31 cellular contexts compared by ENCODE assay signal in genomic region chrX:10245901-10246696, GRCh38.
"Had no signal": no experiment of that assay in that cellular context is flagged by ENCODE, and none has a peak within 500 bp of the region (broad histone marks: within the 10 kb centered on the region; RNA-seq: fewer than 3 reads in every experiment).

No MANE protein-coding gene starts in this region.

- H3K4me3 ChIP-seq: body of pancreas, breast epithelium, cardiac muscle cell, colonic mucosa, esophagus squamous epithelium, gastroesophageal sphincter, heart right ventricle had no signal

- H3K27me3 Mint-ChIP-seq: activated CD4-positive, alpha-beta memory T cell treated with anti-CD3 and anti-CD28 coated beads for 36 hours; activated CD4-positive, alpha-beta T cell treated with anti-CD3 and anti-CD28 coated beads for 36 hours; activated CD4-positive, alpha-beta T cell treated with anti-CD3 and anti-CD28 coated beads, Interleukin-2, amount 10 ng/mL, durations not matched to agents 24 days and 14 days; activated CD8-positive, alpha-beta memory T cell treated with anti-CD3 and anti-CD28 coated beads, Interleukin-2, amount 10 ng/mL, durations not matched to agents 7 days and 5 days; activated naive CD4-positive, alpha-beta T cell treated with anti-CD3 and anti-CD28 coated beads, Interleukin-2, amount 50 U/mL, for 24 hours; activated naive CD8-positive, alpha-beta T cell treated with anti-CD3 and anti-CD28 coated beads for 36 hours had no signal

- H3K36me3 ChIP-seq: breast epithelium, cardiac muscle cell, colonic mucosa, esophagus squamous epithelium, gastroesophageal sphincter, heart right ventricle had no signal

- H3K36me3 Mint-ChIP-seq: activated CD4-positive, alpha-beta memory T cell treated with anti-CD3 and anti-CD28 coated beads for 36 hours; activated CD8-positive, alpha-beta memory T cell treated with anti-CD3 and anti-CD28 coated beads, Interleukin-2, amount 10 ng/mL, durations not matched to agents 7 days and 5 days; activated naive CD4-positive, alpha-beta T cell treated with anti-CD3 and anti-CD28 coated beads, Interleukin-2, amount 50 U/mL, for 24 hours had no signal

- H3K4me1 ChIP-seq: body of pancreas, breast epithelium, colonic mucosa, esophagus squamous epithelium, gastroesophageal sphincter, heart right ventricle had no signal

- H3K27me3 ChIP-seq: body of pancreas, cardiac muscle cell, colonic mucosa, esophagus squamous epithelium, gastroesophageal sphincter, heart right ventricle had no signal

- H3K27ac ChIP-seq: body of pancreas, breast epithelium, cardiac muscle cell, colonic mucosa, epithelial cell of prostate, esophagus squamous epithelium, gastroesophageal sphincter, heart right ventricle had no signal

- ATAC-seq: activated CD4-positive, alpha-beta T cell treated with anti-CD3 and anti-CD28 coated beads for 36 hours; activated CD8-positive, alpha-beta memory T cell treated with anti-CD3 and anti-CD28 coated beads, Interleukin-2, amount 10 ng/mL, durations not matched to agents 7 days and 5 days; activated CD8-positive, alpha-beta T cell treated with anti-CD3 and anti-CD28 coated beads, Interleukin-2, amount 10 ng/mL, durations not matched to agents 7 days and 5 days; body of pancreas; gastroesophageal sphincter had no signal

- H3K27ac Mint-ChIP-seq: activated CD4-positive, alpha-beta memory T cell treated with anti-CD3 and anti-CD28 coated beads for 36 hours; activated CD4-positive, alpha-beta T cell treated with anti-CD3 and anti-CD28 coated beads for 36 hours; activated CD4-positive, alpha-beta T cell treated with anti-CD3 and anti-CD28 coated beads, Interleukin-2, amount 10 ng/mL, durations not matched to agents 24 days and 14 days; activated CD8-positive, alpha-beta memory T cell treated with anti-CD3 and anti-CD28 coated beads, Interleukin-2, amount 10 ng/mL, durations not matched to agents 7 days and 5 days; activated CD8-positive, alpha-beta T cell treated with anti-CD3 and anti-CD28 coated beads, Interleukin-2, amount 10 ng/mL, durations not matched to agents 7 days and 5 days; activated naive CD4-positive, alpha-beta T cell treated with anti-CD3 and anti-CD28 coated beads for 36 hours; activated naive CD4-positive, alpha-beta T cell treated with anti-CD3 and anti-CD28 coated beads, Interleukin-2, amount 50 U/mL, for 24 hours; activated naive CD8-positive, alpha-beta T cell treated with anti-CD3 and anti-CD28 coated beads for 36 hours; activated T-helper 1 cell treated with anti-CD3 and anti-CD28 coated beads, Interleukin-12 subunit alpha, Interleukin-12 subunit beta, Interleukin-2, Interleukin-4 antibody, amounts not matched to agents 30 ng/mL and 10 ng/mL and 1 ng/mL, durations not matched to agents 14 hours and 24 hours and 36 hours; activated T-helper 2 cell treated with anti-CD3 and anti-CD28 coated beads, Interferon-gamma antibody, Interleukin-2, Interleukin-4, amounts not matched to agents 10 μg/mL and 5 μg/mL and 100 μg/mL, durations not matched to agents 14 hours and 24 hours and 36 hours had no signal

- H3K4me3 Mint-ChIP-seq: activated CD4-positive, alpha-beta memory T cell treated with anti-CD3 and anti-CD28 coated beads for 36 hours; activated CD4-positive, alpha-beta T cell treated with anti-CD3 and anti-CD28 coated beads for 36 hours; activated CD4-positive, alpha-beta T cell treated with anti-CD3 and anti-CD28 coated beads, Interleukin-2, amount 10 ng/mL, durations not matched to agents 24 days and 14 days; activated CD8-positive, alpha-beta memory T cell treated with anti-CD3 and anti-CD28 coated beads, Interleukin-2, amount 10 ng/mL, durations not matched to agents 7 days and 5 days; activated CD8-positive, alpha-beta T cell treated with anti-CD3 and anti-CD28 coated beads, Interleukin-2, amount 10 ng/mL, durations not matched to agents 7 days and 5 days; activated naive CD4-positive, alpha-beta T cell treated with anti-CD3 and anti-CD28 coated beads for 36 hours; activated naive CD4-positive, alpha-beta T cell treated with anti-CD3 and anti-CD28 coated beads, Interleukin-2, amount 50 U/mL, for 24 hours; activated naive CD8-positive, alpha-beta T cell treated with anti-CD3 and anti-CD28 coated beads for 36 hours; activated T-helper 1 cell treated with anti-CD3 and anti-CD28 coated beads, Interleukin-12 subunit alpha, Interleukin-12 subunit beta, Interleukin-2, Interleukin-4 antibody, amounts not matched to agents 30 ng/mL and 10 ng/mL and 1 ng/mL, durations not matched to agents 14 hours and 24 hours and 36 hours had no signal

- DNase-seq: activated CD4-positive, alpha-beta memory T cell treated with anti-CD3 and anti-CD28 coated beads for 36 hours; activated CD4-positive, alpha-beta T cell treated with anti-CD3 and anti-CD28 coated beads for 36 hours; activated CD4-positive, alpha-beta T cell treated with anti-CD3 and anti-CD28 coated beads, Interleukin-2, amount 10 ng/mL, durations not matched to agents 24 days and 14 days; activated CD4-positive, CD25-positive, alpha-beta regulatory T cell; activated CD4-positive, CD25-positive, alpha-beta regulatory T cell treated with anti-CD3 and anti-CD28 coated beads, Interleukin-2, amount 50 U/mL, for 72 hours; activated CD8-positive, alpha-beta memory T cell treated with anti-CD3 and anti-CD28 coated beads, Interleukin-2, amount 10 ng/mL, durations not matched to agents 7 days and 5 days; activated CD8-positive, alpha-beta memory T cell treated with anti-CD3 and anti-CD28 coated beads, Interleukin-2, amount 50 U/mL, for 4 hours; activated CD8-positive, alpha-beta T cell treated with anti-CD3 and anti-CD28 coated beads, Interleukin-2, amount 10 ng/mL, durations not matched to agents 7 days and 5 days; activated effector memory CD4-positive, alpha-beta T cell treated with anti-CD3 and anti-CD28 coated beads, Interleukin-2, amount 50 U/mL, for 16 hours; activated naive CD4-positive, alpha-beta T cell treated with anti-CD3 and anti-CD28 coated beads for 36 hours; activated naive CD8-positive, alpha-beta T cell treated with anti-CD3 and anti-CD28 coated beads for 36 hours; activated T-cell treated with anti-CD3 and anti-CD28 coated beads, Interleukin-2, amount 50 U/mL, for 1 hour; activated T-cell treated with anti-CD3 and anti-CD28 coated beads, Interleukin-2, amount 50 U/mL, for 48 hours; amniotic stem cell; anterior cingulate cortex; body of pancreas; central memory CD4-positive, alpha-beta T cell; cerebellar nuclear complex; colonic mucosa; effector CD8-positive, alpha-beta T cell; esophagus squamous epithelium; foreskin melanocyte; heart right ventricle; T-helper 2 cell had no signal

- H3K4me1 Mint-ChIP-seq: activated CD4-positive, alpha-beta T cell treated with anti-CD3 and anti-CD28 coated beads for 36 hours; activated CD4-positive, alpha-beta T cell treated with anti-CD3 and anti-CD28 coated beads, Interleukin-2, amount 10 ng/mL, durations not matched to agents 24 days and 14 days; activated CD8-positive, alpha-beta memory T cell treated with anti-CD3 and anti-CD28 coated beads, Interleukin-2, amount 10 ng/mL, durations not matched to agents 7 days and 5 days; activated naive CD4-positive, alpha-beta T cell treated with anti-CD3 and anti-CD28 coated beads, Interleukin-2, amount 50 U/mL, for 24 hours; activated naive CD8-positive, alpha-beta T cell treated with anti-CD3 and anti-CD28 coated beads for 36 hours had no signal

- H3K9me3 Mint-ChIP-seq: activated CD4-positive, alpha-beta memory T cell treated with anti-CD3 and anti-CD28 coated beads for 36 hours; activated CD4-positive, alpha-beta T cell treated with anti-CD3 and anti-CD28 coated beads, Interleukin-2, amount 10 ng/mL, durations not matched to agents 24 days and 14 days; activated naive CD4-positive, alpha-beta T cell treated with anti-CD3 and anti-CD28 coated beads, Interleukin-2, amount 50 U/mL, for 24 hours; activated naive CD8-positive, alpha-beta T cell treated with anti-CD3 and anti-CD28 coated beads for 36 hours; activated T-helper 1 cell treated with anti-CD3 and anti-CD28 coated beads, Interleukin-12 subunit alpha, Interleukin-12 subunit beta, Interleukin-2, Interleukin-4 antibody, amounts not matched to agents 30 ng/mL and 10 ng/mL and 1 ng/mL, durations not matched to agents 14 hours and 24 hours and 36 hours; activated T-helper 2 cell treated with anti-CD3 and anti-CD28 coated beads, Interferon-gamma antibody, Interleukin-2, Interleukin-4, amounts not matched to agents 10 μg/mL and 5 μg/mL and 100 μg/mL, durations not matched to agents 14 hours and 24 hours and 36 hours had no signal

- H3K9me3 ChIP-seq: body of pancreas, colonic mucosa, esophagus squamous epithelium, gastroesophageal sphincter, heart right ventricle had no signal
